ENCODE assay signal across 13 cellular contexts in the genomic region with DNA sequence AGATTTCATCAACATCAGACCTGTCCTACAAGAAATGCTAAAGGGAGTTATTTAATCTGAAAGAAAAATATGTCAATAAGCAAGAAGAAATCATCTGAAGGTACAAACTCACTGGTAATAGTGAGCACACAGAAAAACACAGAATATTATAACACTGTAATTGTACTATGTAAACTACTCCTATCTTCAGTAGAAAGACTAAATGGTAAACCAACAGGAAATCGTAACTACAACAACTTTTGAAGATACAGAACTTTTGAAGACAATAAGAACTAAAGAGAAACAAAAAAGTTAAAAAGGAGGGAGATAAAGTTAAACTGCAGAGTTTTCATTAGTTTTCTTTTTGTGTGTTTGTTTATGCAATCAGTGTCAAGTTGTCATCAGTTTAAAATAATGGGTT. TPM values are rescaled to one million over a fixed set of nuclear protein-coding genes. Genes with fewer than 3 reads are reported as not detected.
A peak's percentile ranks its signal among the peaks of the same experiment; 100 is the strongest.
DNase-seq lines count a peak whose midpoint lies in the region; ATAC-seq and TF ChIP-seq lines count a peak whose summit lies in the region.
"Had no signal": no experiment of that assay in that cellular context is flagged by ENCODE, and none has a peak within 500 bp of the region (broad histone marks: within the 10 kb centered on the region; RNA-seq: fewer than 3 reads in every experiment).

No MANE protein-coding gene starts in this region.

- no peak overlapping the region for H3K4me2 ChIP-seq in OCI-LY7 (ENCODE audit: low read length)

- CTCF ChIA-PET in OCI-LY7 (lab: Charles Lee; ENCODE audit: unreplicated experiment), result no interaction called here

- intact Hi-C loops in OCI-LY7 (cut with micrococcal nuclease; ENCODE audit: unreplicated experiment), result no loop called here
- intact Hi-C loops in Right ventricle myocardium superior (cut with DNase I), result no loop called here

- peak overlapping the region; percentile 46 for H3K27ac Mint-ChIP-seq in activated naive CD4-positive, alpha-beta T cell treated with anti-CD3 and anti-CD28 coated beads, Interleukin-2, amount 50 U/mL, for 24 hours
- peak overlapping the region; percentile 58 for H3K27ac Mint-ChIP-seq in activated naive CD8-positive, alpha-beta T cell

- no peaks in the 10 kb centered on the region for H4K20me1 ChIP-seq in OCI-LY7 (ENCODE audit: insufficient read depth, low read length)

- H3K4me3 ChIP-seq in OCI-LY7 (ENCODE audit: low read depth, low read length, poor library complexity, severe bottlenecking), result no peak overlapping the region

- peaks cover 14% of the 10 kb centered on the region; the same call in 1 of the 2 replicates for H3K79me2 ChIP-seq in OCI-LY7 (ENCODE audit: insufficient read depth, low read depth, low read length)

- TF ChIP-seq CTCF in OCI-LY7 (conservative IDR thresholded peaks at IDR 0.05; ENCODE audit: low read length) (no peak), omental fat pad (IDR thresholded peaks at IDR 0.05) (no peak)

- no peaks in the 10 kb centered on the region for H3K9me3 Mint-ChIP-seq in activated naive CD4-positive, alpha-beta T cell treated with anti-CD3 and anti-CD28 coated beads, Interleukin-2, amount 50 U/mL, for 24 hours
- H3K9me3 Mint-ChIP-seq in activated naive CD8-positive, alpha-beta T cell (ENCODE audit: low read depth), result no peaks in the 10 kb centered on the region

- H3K9me2 ChIP-seq in OCI-LY7 (ENCODE audit: insufficient read depth, low read length), result no peaks in the 10 kb centered on the region

- no peak overlapping the region for H2AFZ ChIP-seq in OCI-LY7 (ENCODE audit: low read length)

- H3K36me3 Mint-ChIP-seq in activated naive CD4-positive, alpha-beta T cell treated with anti-CD3 and anti-CD28 coated beads, Interleukin-2, amount 50 U/mL, for 24 hours, result peaks cover 32% of the 10 kb centered on the region
- H3K36me3 Mint-ChIP-seq in activated naive CD8-positive, alpha-beta T cell, result peaks cover 17% of the 10 kb centered on the region

- TSS peak; percentile 8 for BruUV-seq in OCI-LY7 (replicated peaks; lab: Mats Ljungman, UMichigan)

- no peaks in the 10 kb centered on the region for H3K4me1 ChIP-seq in OCI-LY7 (ENCODE audit: insufficient read depth, low read length, poor library complexity, severe bottlenecking)
- H3K4me1 ChIP-seq: BE2C had no signal

- no peak overlapping the region for H3K27ac ChIP-seq in OCI-LY7 (ENCODE audit: low read depth, low read length, poor library complexity, severe bottlenecking)

- no peak for DNase-seq in activated naive CD4-positive, alpha-beta T cell (lab: John Stamatoyannopoulos, UW)
- no peak for DNase-seq in OCI-LY7 (ENCODE audit: low spot score)
- no peak for DNase-seq in NCI-H2107 (lab: John Stamatoyannopoulos, UW)
- DNase-seq in Right ventricle myocardium superior, result no peak
- DNase-seq in omental fat pad (ENCODE audit: low spot score), result no peak
- DNase-seq: BE2C, KBM-7, NCI-H1048, NCI-H2171, NCI-H446 treated with DMSO at 0.1 percent for 48 hours, NCI-H748 treated with DMSO at 0.1 percent for 48 hours had no signal

- H3K36me3 ChIP-seq in OCI-LY7 (ENCODE audit: insufficient read depth, low read length), result peaks cover 86% of the 10 kb centered on the region
- H3K36me3 ChIP-seq: BE2C had no signal

- H3K9me3 ChIP-seq in OCI-LY7 (ENCODE audit: low read length), result no peaks in the 10 kb centered on the region
- H3K9me3 ChIP-seq: BE2C had no signal

- peak overlapping the region; percentile 66 for H3K4me3 Mint-ChIP-seq in activated naive CD4-positive, alpha-beta T cell treated with anti-CD3 and anti-CD28 coated beads, Interleukin-2, amount 50 U/mL, for 24 hours
- H3K4me3 Mint-ChIP-seq in activated naive CD8-positive, alpha-beta T cell, result peak overlapping the region; percentile 51

- POLR2A ChIA-PET in OCI-LY7 (lab: Charles Lee), result no interaction called here

- H3K27me3 Mint-ChIP-seq in activated naive CD4-positive, alpha-beta T cell treated with anti-CD3 and anti-CD28 coated beads, Interleukin-2, amount 50 U/mL, for 24 hours, result no peaks in the 10 kb centered on the region
- no peaks in the 10 kb centered on the region for H3K27me3 Mint-ChIP-seq in activated naive CD8-positive, alpha-beta T cell

- ATAC-seq in Right ventricle myocardium superior (ENCODE audit: poor library complexity) (no peak), omental fat pad (ENCODE audit: low FRiP score) (no peak)

- peaks cover 76% of the 10 kb centered on the region for H3K4me1 Mint-ChIP-seq in activated naive CD4-positive, alpha-beta T cell treated with anti-CD3 and anti-CD28 coated beads, Interleukin-2, amount 50 U/mL, for 24 hours
- H3K4me1 Mint-ChIP-seq in activated naive CD8-positive, alpha-beta T cell (ENCODE audit: low read depth), result peaks cover 66% of the 10 kb centered on the region

RNA-seq across cellular contexts. Expression of a gene that starts 12.4 kb away (rescaled TPM):
- 28.1 and 39.4 TPM in 2 replicates for total RNA-seq in OCI-LY7 (2014; rRNA removed; shearing (Covaris generic))
- total RNA-seq in OCI-LY7 (2022), result 57.0 and 73.8 TPM in 2 replicates
- total RNA-seq in Right ventricle myocardium superior, result 23.9 TPM
- 10 to 100 TPM; 26.5 to 36.9 (median 32.4) TPM for total RNA-seq in omental fat pad
